In the genomic region with DNA sequence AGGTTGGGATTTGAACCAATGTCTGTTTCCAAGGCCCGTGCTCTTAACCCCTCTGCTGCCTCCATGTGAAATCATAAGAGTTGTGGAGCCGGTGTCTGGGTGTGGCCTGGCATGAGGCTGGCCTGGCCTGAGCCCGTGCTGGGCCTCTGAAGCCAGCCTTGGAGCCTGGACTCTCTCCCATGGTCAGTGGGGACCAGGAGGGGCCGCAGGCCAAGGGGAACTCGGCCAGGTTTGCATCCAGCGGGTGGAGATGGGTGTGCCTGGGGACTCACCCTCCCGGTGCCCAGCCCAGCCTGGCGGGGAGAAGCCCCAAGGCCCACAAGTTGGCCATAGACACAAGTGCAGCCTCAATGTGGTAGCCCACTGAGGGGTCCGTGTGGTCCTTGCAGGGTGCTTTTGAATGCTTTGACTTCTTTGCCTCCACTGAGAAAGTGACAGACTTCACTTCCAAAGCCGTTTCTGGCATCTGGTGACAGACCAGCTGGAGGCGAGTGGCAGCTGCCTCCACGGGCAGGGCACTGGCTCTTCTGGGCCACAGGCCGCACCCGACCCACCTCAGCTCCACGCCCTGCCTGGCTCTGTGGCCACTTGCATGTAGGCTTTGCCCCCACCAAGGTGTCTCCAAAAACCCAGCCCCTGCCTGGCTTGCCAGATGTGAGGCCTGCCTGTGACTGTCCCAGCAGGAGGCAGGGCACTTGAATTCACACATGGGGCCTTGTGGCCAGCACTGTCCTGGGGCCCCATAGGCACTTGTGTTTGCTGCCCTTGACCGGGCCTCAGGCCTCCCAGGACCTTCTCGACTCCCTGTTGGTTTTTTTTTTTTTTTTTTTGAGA, we compare ENCODE assay signal across 17 cellular contexts. TPM values are rescaled to one million over a fixed set of nuclear protein-coding genes. Genes with fewer than 3 reads are reported as not detected.
"Had no signal": no experiment of that assay in that cellular context is flagged by ENCODE, and none has a peak within 500 bp of the region (broad histone marks: within the 10 kb centered on the region; RNA-seq: fewer than 3 reads in every experiment).

No MANE protein-coding gene starts in this region.

- H3K27me3 Mint-ChIP-seq: activated CD8-positive, alpha-beta memory T cell treated with anti-CD3 and anti-CD28 coated beads, Interleukin-2, amount 10 ng/mL, durations not matched to agents 7 days and 5 days; activated naive CD8-positive, alpha-beta T cell treated with anti-CD3 and anti-CD28 coated beads, Interleukin-2, amount 50 U/mL, for 24 hours; activated T-cell treated with anti-CD3 and anti-CD28 coated beads, Interleukin-2, amount 50 U/mL, for 24 hours; T-helper 17 cell had no signal

- H3K4me3 Mint-ChIP-seq: activated CD8-positive, alpha-beta memory T cell treated with anti-CD3 and anti-CD28 coated beads, Interleukin-2, amount 10 ng/mL, durations not matched to agents 7 days and 5 days; activated naive CD8-positive, alpha-beta T cell treated with anti-CD3 and anti-CD28 coated beads, Interleukin-2, amount 50 U/mL, for 24 hours; activated T-cell treated with anti-CD3 and anti-CD28 coated beads, Interleukin-2, amount 50 U/mL, for 24 hours; neural crest cell; stimulated activated effector memory CD8-positive, alpha-beta T cell treated with anti-CD3 and anti-CD28 coated beads, Interleukin-12 subunit alpha, Interleukin-12 subunit beta, amount 100 ng/mL, for 72 hours; T-helper 17 cell had no signal

- H3K9me3 Mint-ChIP-seq: activated naive CD8-positive, alpha-beta T cell treated with anti-CD3 and anti-CD28 coated beads, Interleukin-2, amount 50 U/mL, for 24 hours; activated T-cell treated with anti-CD3 and anti-CD28 coated beads, Interleukin-2, amount 50 U/mL, for 24 hours; neural crest cell; stimulated activated effector memory CD8-positive, alpha-beta T cell treated with anti-CD3 and anti-CD28 coated beads, Interleukin-12 subunit alpha, Interleukin-12 subunit beta, amount 100 ng/mL, for 72 hours had no signal

- H3K36me3 Mint-ChIP-seq: activated CD8-positive, alpha-beta memory T cell treated with anti-CD3 and anti-CD28 coated beads, Interleukin-2, amount 10 ng/mL, durations not matched to agents 7 days and 5 days had no signal

- H3K27ac ChIP-seq: epithelial cell of prostate, pancreas, thyroid gland had no signal

- H3K4me3 ChIP-seq: pancreas, thyroid gland had no signal

- H3K27me3 ChIP-seq: pancreas, thyroid gland had no signal

- DNase-seq: activated CD4-positive, alpha-beta T cell treated with anti-CD3 and anti-CD28 coated beads, Interleukin-2, amount 50 U/mL, for 4 hours; activated CD8-positive, alpha-beta memory T cell treated with anti-CD3 and anti-CD28 coated beads, Interleukin-2, amount 10 ng/mL, durations not matched to agents 7 days and 5 days; activated naive CD8-positive, alpha-beta T cell treated with anti-CD3 and anti-CD28 coated beads, Interleukin-2, amount 50 U/mL, for 24 hours; activated T-cell treated with anti-CD3 and anti-CD28 coated beads, Interleukin-2, amount 50 U/mL, for 24 hours; central memory CD4-positive, alpha-beta T cell; effector memory CD4-positive, alpha-beta T cell; left colon; SIG-M5; small intestine; T-helper 17 cell; thyroid gland had no signal

- H3K4me1 Mint-ChIP-seq: activated CD8-positive, alpha-beta memory T cell treated with anti-CD3 and anti-CD28 coated beads, Interleukin-2, amount 10 ng/mL, durations not matched to agents 7 days and 5 days; activated naive CD8-positive, alpha-beta T cell treated with anti-CD3 and anti-CD28 coated beads, Interleukin-2, amount 50 U/mL, for 24 hours; neural crest cell had no signal

- H3K27ac Mint-ChIP-seq: activated CD8-positive, alpha-beta memory T cell treated with anti-CD3 and anti-CD28 coated beads, Interleukin-2, amount 10 ng/mL, durations not matched to agents 7 days and 5 days; activated naive CD8-positive, alpha-beta T cell treated with anti-CD3 and anti-CD28 coated beads, Interleukin-2, amount 50 U/mL, for 24 hours; activated T-cell treated with anti-CD3 and anti-CD28 coated beads, Interleukin-2, amount 50 U/mL, for 24 hours; stimulated activated effector memory CD8-positive, alpha-beta T cell treated with anti-CD3 and anti-CD28 coated beads, Interleukin-12 subunit alpha, Interleukin-12 subunit beta, amount 100 ng/mL, for 72 hours; T-helper 17 cell had no signal

- H3K9me3 ChIP-seq: pancreas, thyroid gland had no signal

RNA-seq across cellular contexts. Expression of a gene that starts 26.1 kb away (rescaled TPM):
- total RNA-seq: activated CD8-positive, alpha-beta memory T cell treated with anti-CD3 and anti-CD28 coated beads, Interleukin-2, amount 10 ng/mL, durations not matched to agents 7 days and 5 days; astrocyte; glomerular endothelial cell; left colon; neural crest cell; T-helper 17 cell had no signal

RNA-seq across cellular contexts. Expression of a gene that starts 33.4 kb away (rescaled TPM):
- total RNA-seq: activated CD8-positive, alpha-beta memory T cell treated with anti-CD3 and anti-CD28 coated beads, Interleukin-2, amount 10 ng/mL, durations not matched to agents 7 days and 5 days; astrocyte; glomerular endothelial cell; left colon; neural crest cell; T-helper 17 cell; thyroid gland had no signal
